Comparison of ENCODE assay signal across 7 cellular contexts in genomic region chr3:151086484-151087456, GRCh38. TPM values are rescaled to one million over a fixed set of nuclear protein-coding genes. Genes with fewer than 3 reads are reported as not detected.
DNase-seq lines count a peak whose midpoint lies in the region; ATAC-seq and TF ChIP-seq lines count a peak whose summit lies in the region.

No MANE protein-coding gene starts in this region.

- peaks cover 10 to 36% (median 28%) of the 10 kb centered on the region in 6 donors for H3K4me1 ChIP-seq in spleen

- peak overlapping the region in 2 of 8 donors; percentile 32 to 59 for H3K27ac ChIP-seq in spleen

- peak; percentile 80 for ATAC-seq in GM18502 (IDR thresholded peaks at IDR 0.05; ENCODE audit: poor library complexity, unreplicated experiment)
- peak; percentile 70 for ATAC-seq in HG02981 (IDR thresholded peaks at IDR 0.05; ENCODE audit: unreplicated experiment)

- peak; percentile 42; the same call in 1 of the 2 replicates for TF ChIP-seq CTCF in WI38 (IDR thresholded peaks at IDR 0.05; ENCODE audit: low read depth, low read length)
- peak in 4 of 11 experiments; percentile 15 to 40 (median 24) for TF ChIP-seq CTCF in spleen (IDR thresholded peaks at IDR 0.05 in 8 of 11, conservative IDR thresholded peaks at IDR 0.05 in 3 of 11)

- H3K27me3 ChIP-seq in spleen (replicated peaks in 1 of 7), result peaks cover 0 to 60% (median 34%) of the 10 kb centered on the region in 7 donors

- DNase-seq in NCI-H2029 treated with DMSO at 0.1 percent for 48 hours (lab: John Stamatoyannopoulos, UW), result peak; percentile 24
- peak; percentile 45 for DNase-seq in central memory CD4-positive, alpha-beta T cell
- DNase-seq in islet precursor cell, result peak; percentile 96
- peak; percentile 91 for DNase-seq in spleen

- no peaks in the 10 kb centered on the region for H3K36me3 ChIP-seq in spleen

- TF ChIP-seq POLR2A in spleen (IDR thresholded peaks at IDR 0.05), result no peak

- H3K4me3 ChIP-seq in WI38 (ENCODE audit: low read depth, low read length), result peak overlapping the region; percentile 59
- peak overlapping the region; percentile 59 to 87 (median 67) for H3K4me3 ChIP-seq in spleen

- H3K9me3 ChIP-seq in spleen, result no peaks in the 10 kb centered on the region

- WGBS in spleen, 5 donors, result 2 to 9% (median 4%) methylated on average over 43 to 81 of the region's 81 CpGs

- intact Hi-C loops in spleen (cut with DNase I; ENCODE audit: low total_unique reads), result no loop called here

RNA-seq across cellular contexts. Expression of gene MED12L, which starts 1.3 kb away (rescaled TPM):
- total RNA-seq in spleen, result 1 to 10 TPM in 6 of 7 donors, under 1 TPM in 1; 0.85 to 4.5 (median 2.0) TPM
- polyA plus RNA-seq in spleen, result under 1 TPM; 0.02 to 0.14 (median 0.03) TPM

Comparison
In these comparisons a context has a peak if more than half of its experiments do, and no peak if none do; other contexts are left out.
1. DNase-seq: peak in every context shown above with its lines; median percentile 96 in islet precursor cell; 91 in spleen; 45 in central memory CD4-positive, alpha-beta T cell; 24 in NCI-H2029 treated with DMSO at 0.1 percent for 48 hours.